In genomic region chr1:44802306-44803061, GRCh38 we compare ENCODE assay signal across 8 cellular contexts. TPM values are rescaled to one million over a fixed set of nuclear protein-coding genes. Genes with fewer than 3 reads are reported as not detected.
DNase-seq lines count a peak whose midpoint lies in the region; ATAC-seq and TF ChIP-seq lines count a peak whose summit lies in the region.

No MANE protein-coding gene starts in this region.

- H3K4me1 ChIP-seq in NT2/D1 (ENCODE audit: insufficient read depth, insufficient read length) = peaks cover 36% of the 10 kb centered on the region
- H3K4me1 ChIP-seq in duodenal mucosa (ENCODE audit: control insufficient read depth in 1 of 2, insufficient read depth in 2 of 2, low read length in 2 of 2) = peaks cover 32 to 34% of the 10 kb centered on the region in 2 donors

- no peaks in the 10 kb centered on the region for H3K27me3 Mint-ChIP-seq in natural killer cell (ENCODE audit: low read depth in 2 of 2)

- CTCF ChIA-PET in AG04450 (lab: Charles Lee) = no interaction called here

- H3K27ac ChIP-seq in AG04450 (ENCODE audit: low read depth, low read length) = peak overlapping the region; percentile 11
- peak overlapping the region; percentile 31 for H3K27ac ChIP-seq in duodenal mucosa (ENCODE audit: low read depth, low read length)

- H3K4me3 ChIP-seq in AG04450 (ENCODE audit: low read depth, low read length) (peak overlapping the region; percentile 77), NT2/D1 (ENCODE audit: insufficient read length, low read depth) (no peak overlapping the region), duodenal mucosa (ENCODE audit: low read depth in 1 of 2, low read length in 2 of 2) (peak overlapping the region; percentile 49 to 73)

- peak overlapping the region; percentile 12 for H3K9ac ChIP-seq in NT2/D1 (ENCODE audit: insufficient read length, low read depth)
- peak overlapping the region; percentile 56 to 58 for H3K9ac ChIP-seq in duodenal mucosa (ENCODE audit: low read depth in 1 of 2, low read length in 2 of 2)

- intact Hi-C loops in natural killer cell (cut with micrococcal nuclease) = no loop called here

- ATAC-seq in natural killer cell (no peak), GM19023 (IDR thresholded peaks at IDR 0.05; ENCODE audit: unreplicated experiment) (no peak), HG03469 (IDR thresholded peaks at IDR 0.05; ENCODE audit: unreplicated experiment) (no peak), GM18909 (IDR thresholded peaks at IDR 0.05; ENCODE audit: poor library complexity, unreplicated experiment) (no peak)

- H3K36me3 Mint-ChIP-seq in natural killer cell = no peaks in the 10 kb centered on the region

- H3K27me3 ChIP-seq in AG04450 (ENCODE audit: control insufficient read depth, insufficient read depth, low read length) (no peaks in the 10 kb centered on the region), NT2/D1 (ENCODE audit: insufficient read depth, insufficient read length) (peaks cover 6% of the 10 kb centered on the region), duodenal mucosa (ENCODE audit: control insufficient read depth in 1 of 2, insufficient read depth in 2 of 2, low read length in 2 of 2) (no peaks in the 10 kb centered on the region)

- H3K27ac Mint-ChIP-seq in natural killer cell = peak overlapping the region in 1 of 2 donors; percentile 12

- TF ChIP-seq CTCF in AG04450 (IDR thresholded peaks at IDR 0.05; ENCODE audit: low read depth, low read length) (no peak), natural killer cell (IDR thresholded peaks at IDR 0.05) (no peak)

- H3K36me3 ChIP-seq in NT2/D1 (ENCODE audit: insufficient read depth, insufficient read length, low read length) (peaks cover 53% of the 10 kb centered on the region), duodenal mucosa (ENCODE audit: control insufficient read depth in 1 of 2, insufficient read depth in 2 of 2, low read length in 2 of 2) (peaks cover 18 to 35% of the 10 kb centered on the region in 2 donors)

- DNase-seq in AG04450 (ENCODE audit: low read depth, low spot score) (no peak), NT2/D1 (ENCODE audit: low read depth, low spot score) (no peak), natural killer cell (no peak), DMS 273 treated with DMSO at 0.1 percent for 48 hours (lab: John Stamatoyannopoulos, UW) (no peak)

- no peaks in the 10 kb centered on the region for H3K9me3 Mint-ChIP-seq in natural killer cell

- peak overlapping the region; percentile 6 for H3K4me3 Mint-ChIP-seq in natural killer cell

- POLR2A ChIA-PET in AG04450 (lab: Yijun Ruan, JAX) = interaction anchor here (0.8 kb wide), 2 partner anchors 17 to 21 kb away, joined by 3 read pairs; no protein-coding TSS in a partner anchor

- peaks cover 8 to 27% of the 10 kb centered on the region in 2 donors for H3K4me1 Mint-ChIP-seq in natural killer cell

- no peaks in the 10 kb centered on the region; the same call in 1 of the 2 replicates for H3K9me3 ChIP-seq in AG04450 (ENCODE audit: control insufficient read depth, insufficient read depth, low read length)
- no peaks in the 10 kb centered on the region for H3K9me3 ChIP-seq in NT2/D1 (ENCODE audit: insufficient read depth, low read length)
- no peaks in the 10 kb centered on the region for H3K9me3 ChIP-seq in duodenal mucosa (ENCODE audit: control insufficient read depth in 1 of 2, low read length in 2 of 2)

RNA-seq across cellular contexts. Expression of gene PLK3, which starts 2.3 kb away (rescaled TPM):
- polyA plus RNA-seq in AG04450 (2011; rRNA removed) = 14.2 and 20.1 TPM in 2 replicates
- 17.2 and 22.6 TPM in 2 replicates for polyA minus RNA-seq in AG04450 (2011; rRNA and poly(A)+ RNA removed)
- 10 to 100 TPM; 39.5 to 89.2 (median 78.1) TPM for total RNA-seq in natural killer cell

RNA-seq across cellular contexts. Expression of gene DYNLT4, which starts 4.7 kb away (rescaled TPM):
- not detected in 2 replicates for polyA plus RNA-seq in AG04450 (2011; rRNA removed)
- polyA minus RNA-seq in AG04450 (2011; rRNA and poly(A)+ RNA removed) = not detected in 2 replicates
- total RNA-seq in natural killer cell = 1 to 10 TPM in 1 of 3 donors, under 1 TPM in 1, not detected in 1; 0.96 to 1.2 TPM

RNA-seq across cellular contexts. Expression of gene BTBD19, which starts 5.8 kb away (rescaled TPM):
- 6.9 and 7.3 TPM in 2 replicates for polyA plus RNA-seq in AG04450 (2011; rRNA removed)
- 5.0 and 10.7 TPM in 2 replicates for polyA minus RNA-seq in AG04450 (2011; rRNA and poly(A)+ RNA removed)
- total RNA-seq in natural killer cell = 1 to 10 TPM; 4.4 to 5.7 (median 4.9) TPM

RNA-seq across cellular contexts. Expression of gene BEST4, which starts 14.5 kb away (rescaled TPM):
- 0.07 and 0.17 TPM in 2 replicates for polyA plus RNA-seq in AG04450 (2011; rRNA removed)
- polyA minus RNA-seq in AG04450 (2011; rRNA and poly(A)+ RNA removed) = not detected in 2 replicates
- total RNA-seq in natural killer cell = under 1 TPM; 0.18 to 0.33 (median 0.28) TPM

RNA-seq across cellular contexts. Expression of gene RPS8, which starts 27.1 kb away (rescaled TPM):
- 2,661 and 2,755 TPM in 2 replicates for polyA plus RNA-seq in AG04450 (2011; rRNA removed)
- polyA minus RNA-seq in AG04450 (2011; rRNA and poly(A)+ RNA removed) = 491 and 532 TPM in 2 replicates
- total RNA-seq in natural killer cell = 1,000 to 10,000 TPM in 2 of 3 donors, 100 to 1,000 TPM in 1; 848 to 1,092 (median 1,009) TPM
